20 cellular contexts compared by ENCODE assay signal in genomic region chr10:131889755-131890154, GRCh38.
"Had no signal": no experiment of that assay in that cellular context is flagged by ENCODE, and none has a peak within 500 bp of the region (broad histone marks: within the 10 kb centered on the region; RNA-seq: fewer than 3 reads in every experiment).

No MANE protein-coding gene starts in this region.

- ATAC-seq: effector memory CD8-positive, alpha-beta T cell; left lobe of liver; lower lobe of right lung; stimulated activated effector memory CD8-positive, alpha-beta T cell treated with anti-CD3 and anti-CD28 coated beads, Interleukin-12 subunit alpha, Interleukin-12 subunit beta, amount 100 ng/mL, for 72 hours; stimulated activated naive CD8-positive, alpha-beta T cell treated with anti-CD3 and anti-CD28 coated beads, Interleukin-15, Interleukin-2, amounts not matched to agents 100 U/mL and 50 U/mL, for 24 hours had no signal

- H3K9me3 ChIP-seq: esophagus squamous epithelium, lower lobe of right lung, neutrophil, right atrium auricular region, tibial artery, upper lobe of left lung, uterus had no signal

- H3K4me1 ChIP-seq: uterus had no signal

- H3K4me3 ChIP-seq: esophagus squamous epithelium, lower lobe of right lung, right atrium auricular region, smooth muscle cell, tibial artery, upper lobe of left lung, uterus had no signal

- H3K4me2 ChIP-seq: smooth muscle cell had no signal

- FAIRE-seq: colon, islet of Langerhans had no signal

- DNase-seq: effector memory CD8-positive, alpha-beta T cell; esophagus squamous epithelium; foreskin fibroblast; head of caudate nucleus; hippocampal formation; lower lobe of right lung; nephron progenitor cell; stimulated activated CD4-positive, alpha-beta T cell treated with anti-CD3 and anti-CD28 coated beads, Interleukin-4, amount 100 ng/mL, for 1 hour; stimulated activated CD8-positive, alpha-beta memory T cell treated with anti-CD3 and anti-CD28 coated beads, Interleukin-4, amount 100 ng/mL, for 48 hours; stimulated activated naive CD8-positive, alpha-beta T cell treated with anti-CD3 and anti-CD28 coated beads, Interleukin-15, Interleukin-2, amounts not matched to agents 100 U/mL and 50 U/mL, for 24 hours; tibial artery; upper lobe of left lung; uterus had no signal

- H3K27ac ChIP-seq: esophagus squamous epithelium, lower lobe of right lung, neutrophil, right atrium auricular region, tibial artery, upper lobe of left lung, uterus had no signal

- H3K27me3 ChIP-seq: right atrium auricular region, uterus had no signal

- H3K36me3 ChIP-seq: esophagus squamous epithelium, lower lobe of right lung, neutrophil, right atrium auricular region, tibial artery, upper lobe of left lung, uterus had no signal
